20 cellular contexts compared by ENCODE assay signal in genomic region chr6:15447546-15448232, GRCh38.
DNase-seq lines count a peak whose midpoint lies in the region; ATAC-seq, FAIRE-seq and TF ChIP-seq lines count a peak whose summit lies in the region.
"Had no signal": no experiment of that assay in that cellular context is flagged by ENCODE, and none has a peak within 500 bp of the region (broad histone marks: within the 10 kb centered on the region; RNA-seq: fewer than 3 reads in every experiment).

No MANE protein-coding gene starts in this region.

- H2AK9ac ChIP-seq in IMR-90 (replicated peaks; ENCODE audit: low read depth, low read length, poor library complexity): no peak overlapping the region

- H3K36me3 ChIP-seq in IMR-90 (ENCODE audit: control insufficient read depth, insufficient read depth, low read length) (peaks cover 6% of the 10 kb centered on the region), GM12878 (ENCODE audit: control insufficient read depth in 2 of 2, insufficient read depth in 2 of 2, low read length in 1 of 2) (peaks cover 1 to 3% of the 10 kb centered on the region in 2 experiments; a peak in 3 of 4 replicates), gastroesophageal sphincter (peaks cover 0 to 5% of the 10 kb centered on the region in 2 donors)
- H3K36me3 ChIP-seq: adrenal gland, MG63, pancreas, sigmoid colon, SJSA1 had no signal

- TF ChIP-seq RAD21 in IMR-90 (IDR thresholded peaks at IDR 0.05; ENCODE audit: low read length): no peak
- no peak for TF ChIP-seq RAD21 in GM12878 (IDR thresholded peaks at IDR 0.05; ENCODE audit: insufficient read depth, low read depth, low read length)

- H2BK15ac ChIP-seq in IMR-90 (ENCODE audit: low read depth, low read length): no peak overlapping the region

- peaks cover 21% of the 10 kb centered on the region for H3K36me3 Mint-ChIP-seq in T-helper 2 cell treated with Interferon-gamma antibody and Interleukin-4, amounts not matched to agents 5 μg/mL and 100 μg/mL, for 36 hours (ENCODE audit: low read depth)
- peaks cover 8% of the 10 kb centered on the region for H3K36me3 Mint-ChIP-seq in nephron progenitor cell (ENCODE audit: low read depth)

- dilution Hi-C loops in IMR-90 (cut with HindIII; ENCODE audit: low sequenced_read_pairs, unreplicated experiment): no loop called here

- BruUV-seq in IMR-90 (replicated peaks; lab: Mats Ljungman, UMichigan) (no TSS peak), GM12878 (replicated peaks; lab: Mats Ljungman, UMichigan) (no TSS peak)

- H4K20me1 ChIP-seq in IMR-90 (ENCODE audit: insufficient read depth, low read length) (peaks cover 64% of the 10 kb centered on the region), GM12878 (ENCODE audit: control insufficient read depth, insufficient read depth) (no peaks in the 10 kb centered on the region)

- peaks cover 60% of the 10 kb centered on the region for H3K4me1 Mint-ChIP-seq in T-helper 2 cell treated with Interferon-gamma antibody and Interleukin-4, amounts not matched to agents 5 μg/mL and 100 μg/mL, for 36 hours (ENCODE audit: low read depth)
- peaks cover 87% of the 10 kb centered on the region for H3K4me1 Mint-ChIP-seq in nephron progenitor cell

- 80% methylated on average over 1 of the region's 5 CpGs; no CpG with 5 or more reads in 1 of the 2 experiments for WGBS in IMR-90 (ENCODE audit: extremely low coverage in 2 of 2, insufficient read length in 1 of 2), 2 experiments
- WGBS in GM12878 (ENCODE audit: insufficient coverage, insufficient replicate concordance, low lambda C conversion rate, missing lambda C conversion rate): 82% methylated on average over 5 of the region's 5 CpGs
- 87 to 100% methylated on average over 1 to 3 of the region's 5 CpGs for WGBS in gastroesophageal sphincter (ENCODE audit: low coverage in 1 of 2), 2 donors

- H3K9me3 ChIP-seq in IMR-90 (ENCODE audit: control insufficient read depth, insufficient read depth, low read length) (no peaks in the 10 kb centered on the region), GM12878 (replicated peaks; ENCODE audit: control insufficient read depth, insufficient read depth, low read length) (no peaks in the 10 kb centered on the region), gastroesophageal sphincter (no peaks in the 10 kb centered on the region)
- H3K9me3 ChIP-seq: adrenal gland, MG63, pancreas, sigmoid colon, SJSA1 had no signal

- no peak overlapping the region for H3K23ac ChIP-seq in IMR-90 (ENCODE audit: low read depth, low read length)

- H3K79me1 ChIP-seq in IMR-90 (ENCODE audit: low read depth in 1 of 2, low read length in 2 of 2): peaks cover 39 to 79% of the 10 kb centered on the region in 2 experiments

- no peak overlapping the region for H2AK5ac ChIP-seq in IMR-90 (ENCODE audit: low read depth, low read length)

- no peak overlapping the region for H3K4ac ChIP-seq in IMR-90 (ENCODE audit: low read depth, low read length)

- H3K14ac ChIP-seq in IMR-90 (replicated peaks; ENCODE audit: low read depth, low read length): no peak overlapping the region

- H3K56ac ChIP-seq in IMR-90 (ENCODE audit: extremely low read depth, insufficient read depth, low read length): no peak overlapping the region

- H3K9me1 ChIP-seq in IMR-90 (ENCODE audit: insufficient read depth, low read length): peaks cover 16% of the 10 kb centered on the region

- no peak for ATAC-seq in IMR-90 (ENCODE audit: low read depth)
- ATAC-seq in GM12878: peak; percentile 45; the same call in 2 of the 3 replicates
- ATAC-seq in GM21390 (IDR thresholded peaks at IDR 0.05; ENCODE audit: unreplicated experiment): no peak
- no peak for ATAC-seq in gastroesophageal sphincter
- ATAC-seq: activated T-cell treated with anti-CD3 and anti-CD28 coated beads, Interleukin-2, amount 50 U/mL, for 4 hours; pancreas; PC-3 had no signal

- RAD21 ChIA-PET in GM12878 (lab: Charles Lee; ENCODE audit: unreplicated experiment): no interaction called here

- no peak overlapping the region; the same call in 1 of the 2 replicates for H3K18ac ChIP-seq in IMR-90 (ENCODE audit: low read depth, low read length)

- H2BK20ac ChIP-seq in IMR-90 (ENCODE audit: low read depth, low read length): no peak overlapping the region

- H4K5ac ChIP-seq in IMR-90 (ENCODE audit: low read depth, low read length): no peak overlapping the region; the same call in 1 of the 2 replicates

- no peak overlapping the region for H2BK5ac ChIP-seq in IMR-90 (ENCODE audit: low read depth, low read length, poor library complexity, severe bottlenecking)

- CTCF ChIA-PET in IMR-90 (lab: Yijun Ruan, JAX) (no interaction called here), GM12878 (lab: Yijun Ruan, JAX) (interaction anchor here (2.0 to 3.2 kb wide), 3 partner anchors 9 to 58 kb away, joined by 5 to 14 read pairs (median 7); no protein-coding TSS in a partner anchor)

- H3K4me3 ChIP-seq in IMR-90 (ENCODE audit: insufficient read depth, low read depth, low read length) (no peak overlapping the region), GM12878 (no peak overlapping the region), gastroesophageal sphincter (no peak overlapping the region)
- H3K4me3 ChIP-seq: adrenal gland, MG63, pancreas, sigmoid colon, SJSA1 had no signal

- peaks cover 63% of the 10 kb centered on the region for H3K79me2 ChIP-seq in GM12878 (ENCODE audit: control insufficient read depth, insufficient read depth, low read length)

- POLR2A ChIA-PET in IMR-90 (lab: Charles Lee; ENCODE audit: unreplicated experiment): no interaction called here
- POLR2A ChIA-PET in GM12878 (lab: Charles Lee): interaction anchor here (0.8 to 0.9 kb wide), 2 partner anchors 9 to 16 kb away, joined by 3 to 9 read pairs; no protein-coding TSS in a partner anchor

- no peak overlapping the region for H2AFZ ChIP-seq in IMR-90 (replicated peaks; ENCODE audit: low read length, poor library complexity)
- no peak overlapping the region for H2AFZ ChIP-seq in GM12878 (ENCODE audit: control insufficient read depth, low read depth, low read length)

- H3K27ac ChIP-seq in IMR-90 (ENCODE audit: insufficient read depth, low read length): no peak overlapping the region
- no peak overlapping the region for H3K27ac ChIP-seq in GM12878 (ENCODE audit: control insufficient read depth, insufficient read depth)
- no peak overlapping the region for H3K27ac ChIP-seq in gastroesophageal sphincter
- H3K27ac ChIP-seq: adrenal gland, sigmoid colon, SJSA1 had no signal

- no peak for TF ChIP-seq EP300 in GM12878 (IDR thresholded peaks at IDR 0.05; ENCODE audit: borderline replicate concordance in 1 of 2, control insufficient read depth in 1 of 2, low read depth in 2 of 2, low read length in 2 of 2)
- no peak for TF ChIP-seq EP300 in gastroesophageal sphincter (IDR thresholded peaks at IDR 0.05)

- TF ChIP-seq CTCF in IMR-90 (conservative IDR thresholded peaks at IDR 0.05; ENCODE audit: low read depth, low read length) (no peak), GM12878 (IDR thresholded peaks at IDR 0.05 in 2 of 3, conservative IDR thresholded peaks at IDR 0.05 in 1 of 3; ENCODE audit: control insufficient read depth in 2 of 3, extremely low read depth in 1 of 3, insufficient read depth in 1 of 3, low read depth in 3 of 3, low read length in 3 of 3) (no peak), nephron progenitor cell (IDR thresholded peaks at IDR 0.05) (no peak), gastroesophageal sphincter (IDR thresholded peaks at IDR 0.05) (no peak)

- DNase-seq in T-helper 2 cell treated with Interferon-gamma antibody and Interleukin-4, amounts not matched to agents 5 μg/mL and 100 μg/mL, for 36 hours (ENCODE audit: low spot score): no peak
- DNase-seq in T-helper 2 cell (no peak), IMR-90 (no peak), GM12878 (ENCODE audit: low read depth, low spot score) (no peak), nephron progenitor cell (no peak), NCI-H345 treated with DMSO at 0.1 percent for 48 hours (lab: John Stamatoyannopoulos, UW; ENCODE audit: unreplicated experiment) (no peak)
- DNase-seq: activated CD4-positive, alpha-beta T cell treated with anti-CD3 and anti-CD28 coated beads, Interleukin-2, amount 50 U/mL, for 1 hour; activated T-cell treated with anti-CD3 and anti-CD28 coated beads, Interleukin-2, amount 50 U/mL, for 4 hours; adrenal gland; effector memory CD4-positive, alpha-beta T cell; MG63; NCI-H2029; pancreas; PC-3; sigmoid colon; T1000 had no signal

- no peaks in the 10 kb centered on the region for H3K9me3 Mint-ChIP-seq in T-helper 2 cell treated with Interferon-gamma antibody and Interleukin-4, amounts not matched to agents 5 μg/mL and 100 μg/mL, for 36 hours
- H3K9me3 Mint-ChIP-seq in nephron progenitor cell: no peaks in the 10 kb centered on the region
- H3K9me3 Mint-ChIP-seq: activated T-cell treated with anti-CD3 and anti-CD28 coated beads, Interleukin-2, amount 50 U/mL, for 4 hours; central memory CD8-positive, alpha-beta T cell had no signal

- H3K9ac ChIP-seq in IMR-90 (ENCODE audit: low read depth, low read length): no peak overlapping the region
- no peak overlapping the region for H3K9ac ChIP-seq in GM12878 (ENCODE audit: control insufficient read depth, insufficient read depth, low read length)

- FAIRE-seq in GM12878 (lab: Jason Lieb, UNC): no peak
- FAIRE-seq: pancreas had no signal

- in situ Hi-C loops in IMR-90 (cut with MboI; ENCODE audit: low sequenced_read_pairs): no loop called here
- in situ Hi-C loops in GM12878 (cut with MboI): no loop called here

- H4K8ac ChIP-seq in IMR-90 (ENCODE audit: low read depth in 2 of 2, low read length in 2 of 2): no peak overlapping the region

- H3K4me3 Mint-ChIP-seq in T-helper 2 cell treated with Interferon-gamma antibody and Interleukin-4, amounts not matched to agents 5 μg/mL and 100 μg/mL, for 36 hours: no peak overlapping the region
- H3K4me3 Mint-ChIP-seq in nephron progenitor cell: no peak overlapping the region
- H3K4me3 Mint-ChIP-seq: activated T-cell treated with anti-CD3 and anti-CD28 coated beads, Interleukin-2, amount 50 U/mL, for 4 hours; central memory CD8-positive, alpha-beta T cell had no signal

- H3K4me2 ChIP-seq in IMR-90 (ENCODE audit: low read depth, low read length) (no peak overlapping the region), GM12878 (ENCODE audit: control insufficient read depth, insufficient read depth) (no peak overlapping the region)

- peak overlapping the region; percentile 18 for H3K27ac Mint-ChIP-seq in T-helper 2 cell treated with Interferon-gamma antibody and Interleukin-4, amounts not matched to agents 5 μg/mL and 100 μg/mL, for 36 hours
- peak overlapping the region; percentile 34 for H3K27ac Mint-ChIP-seq in nephron progenitor cell

- no peak overlapping the region for H2BK120ac ChIP-seq in IMR-90 (ENCODE audit: low read depth, low read length)

- intact Hi-C loops in IMR-90 (cut with micrococcal nuclease) (loop anchor here (10.0 kb wide), 2 partner anchors 523 to 603 kb away; no protein-coding TSS in a partner anchor), GM12878 (cut with micrococcal nuclease; ENCODE audit: unreplicated experiment) (no loop called here)

- H4K91ac ChIP-seq in IMR-90 (ENCODE audit: insufficient read depth, low read depth, low read length): 0 out of 2 replicates have a peak overlapping the region, but pooled peaks have one; percentile 6

- SMC1A ChIA-PET in GM12878 (lab: Charles Lee; ENCODE audit: uncharacterized antibody, unreplicated experiment): interaction anchor here (0.7 to 1.8 kb wide), 5 partner anchors 9 to 121 kb away, joined by 3 to 7 read pairs (median 3); no protein-coding TSS in a partner anchor

- H3K27me3 ChIP-seq in IMR-90 (ENCODE audit: control insufficient read depth, insufficient read depth, low read length) (no peaks in the 10 kb centered on the region), GM12878 (replicated peaks in 1 of 2; ENCODE audit: control insufficient read depth in 2 of 2, insufficient read depth in 2 of 2, low read length in 1 of 2) (no peaks in the 10 kb centered on the region), gastroesophageal sphincter (no peaks in the 10 kb centered on the region)
- H3K27me3 ChIP-seq: adrenal gland, MG63, pancreas, sigmoid colon, SJSA1 had no signal

- H3K4me1 ChIP-seq in IMR-90 (ENCODE audit: control insufficient read depth, insufficient read depth, low read length) (peaks cover 19% of the 10 kb centered on the region), GM12878 (ENCODE audit: control insufficient read depth, insufficient read depth, low read length) (peaks cover 13% of the 10 kb centered on the region), gastroesophageal sphincter (peaks cover 0 to 54% (median 11%) of the 10 kb centered on the region in 3 donors)

- no peaks in the 10 kb centered on the region for H3K27me3 Mint-ChIP-seq in T-helper 2 cell treated with Interferon-gamma antibody and Interleukin-4, amounts not matched to agents 5 μg/mL and 100 μg/mL, for 36 hours (ENCODE audit: low read depth)
- peaks cover 3% of the 10 kb centered on the region for H3K27me3 Mint-ChIP-seq in nephron progenitor cell (ENCODE audit: low read depth, poor library complexity)
- H3K27me3 Mint-ChIP-seq: central memory CD8-positive, alpha-beta T cell had no signal

- TF ChIP-seq POLR2A in IMR-90 (IDR thresholded peaks at IDR 0.05; ENCODE audit: low read depth, low read length) (no peak), GM12878 (IDR thresholded peaks at IDR 0.05; ENCODE audit: low read depth, low read length) (no peak), gastroesophageal sphincter (IDR thresholded peaks at IDR 0.05) (no peak)
